In genomic region chr1:44267438-44267837, GRCh38 we compare ENCODE assay signal across 20 cellular contexts. TPM values are rescaled to one million over a fixed set of nuclear protein-coding genes. Genes with fewer than 3 reads are reported as not detected.
DNase-seq lines count a peak whose midpoint lies in the region; ATAC-seq and TF ChIP-seq lines count a peak whose summit lies in the region.
"Had no signal": no experiment of that assay in that cellular context is flagged by ENCODE, and none has a peak within 500 bp of the region (broad histone marks: within the 10 kb centered on the region; RNA-seq: fewer than 3 reads in every experiment).

No MANE protein-coding gene starts in this region.

- H3K9me3 ChIP-seq in mucosa of descending colon, result no peaks in the 10 kb centered on the region

- no peak overlapping the region for H3K27ac Mint-ChIP-seq in activated CD8-positive, alpha-beta memory T cell treated with anti-CD3 and anti-CD28 coated beads, Interleukin-2, amount 10 ng/mL, durations not matched to agents 7 days and 5 days
- H3K27ac Mint-ChIP-seq: activated naive CD8-positive, alpha-beta T cell treated with anti-CD3 and anti-CD28 coated beads for 36 hours; CD4-positive, alpha-beta memory T cell; HFFc6; nephron; progenitor cell of endocrine pancreas; T-cell had no signal

- no peaks in the 10 kb centered on the region for H3K36me3 ChIP-seq in mucosa of descending colon (ENCODE audit: low read depth)

- no peak overlapping the region for H3K4me3 ChIP-seq in mucosa of descending colon

- peak; percentile 83 for ATAC-seq in mucosa of descending colon
- ATAC-seq in GM18502 (IDR thresholded peaks at IDR 0.05; ENCODE audit: poor library complexity, unreplicated experiment), result no peak
- ATAC-seq in activated CD8-positive, alpha-beta memory T cell treated with anti-CD3 and anti-CD28 coated beads, Interleukin-2, amount 10 ng/mL, durations not matched to agents 7 days and 5 days, result no peak
- ATAC-seq: HepG2, T-cell had no signal

- peaks cover 2% of the 10 kb centered on the region for H3K4me1 Mint-ChIP-seq in activated CD8-positive, alpha-beta memory T cell treated with anti-CD3 and anti-CD28 coated beads, Interleukin-2, amount 10 ng/mL, durations not matched to agents 7 days and 5 days
- H3K4me1 Mint-ChIP-seq: nephron had no signal

- DNase-seq in DMS153 treated with DMSO at 0.1 percent for 48 hours (lab: John Stamatoyannopoulos, UW; ENCODE audit: unreplicated experiment), result peak; percentile 84
- DNase-seq in NCI-H1092 (lab: John Stamatoyannopoulos, UW), result peak; percentile 39
- DNase-seq in NCI-H748 treated with DMSO at 0.1 percent for 48 hours (lab: John Stamatoyannopoulos, UW), result peak; percentile 77
- peak; percentile 90 to 94 (median 91) for DNase-seq in mucosa of descending colon
- DNase-seq in activated CD8-positive, alpha-beta memory T cell treated with anti-CD3 and anti-CD28 coated beads, Interleukin-2, amount 10 ng/mL, durations not matched to agents 7 days and 5 days, result no peak
- DNase-seq in activated effector memory CD4-positive, alpha-beta T cell treated with Interleukin-2 at 50 U/mL for 16 hours, result no peak
- DNase-seq: activated naive CD8-positive, alpha-beta T cell treated with anti-CD3 and anti-CD28 coated beads for 36 hours; CD4-positive, alpha-beta memory T cell; DND-41; effector CD4-positive, alpha-beta T cell; foreskin melanocyte; HFFc6; mesenchymal stem cell; NCI-H1436 treated with DMSO at 0.1 percent for 48 hours; stimulated activated naive CD4-positive, alpha-beta T cell treated with Interleukin-2 at 50 U/mL for 16 hours; T-cell had no signal

- no peaks in the 10 kb centered on the region for H3K36me3 Mint-ChIP-seq in activated CD8-positive, alpha-beta memory T cell treated with anti-CD3 and anti-CD28 coated beads, Interleukin-2, amount 10 ng/mL, durations not matched to agents 7 days and 5 days

- no peaks in the 10 kb centered on the region for H3K27me3 Mint-ChIP-seq in activated CD8-positive, alpha-beta memory T cell treated with anti-CD3 and anti-CD28 coated beads, Interleukin-2, amount 10 ng/mL, durations not matched to agents 7 days and 5 days
- H3K27me3 Mint-ChIP-seq: activated naive CD8-positive, alpha-beta T cell treated with anti-CD3 and anti-CD28 coated beads for 36 hours; CD4-positive, alpha-beta memory T cell; progenitor cell of endocrine pancreas; T-cell had no signal

- intact Hi-C loops in mucosa of descending colon (cut with DNase I, micrococcal nuclease), result no loop called here

- H3K4me3 Mint-ChIP-seq in activated CD8-positive, alpha-beta memory T cell treated with anti-CD3 and anti-CD28 coated beads, Interleukin-2, amount 10 ng/mL, durations not matched to agents 7 days and 5 days, result no peak overlapping the region
- H3K4me3 Mint-ChIP-seq: activated naive CD8-positive, alpha-beta T cell treated with anti-CD3 and anti-CD28 coated beads for 36 hours; CD4-positive, alpha-beta memory T cell; HFFc6; nephron; T-cell had no signal

- H3K9me3 Mint-ChIP-seq in activated CD8-positive, alpha-beta memory T cell treated with anti-CD3 and anti-CD28 coated beads, Interleukin-2, amount 10 ng/mL, durations not matched to agents 7 days and 5 days (ENCODE audit: low read depth), result no peaks in the 10 kb centered on the region
- H3K9me3 Mint-ChIP-seq: activated naive CD8-positive, alpha-beta T cell treated with anti-CD3 and anti-CD28 coated beads for 36 hours; CD4-positive, alpha-beta memory T cell; HFFc6; nephron; T-cell had no signal

- no peak for TF ChIP-seq CTCF in mucosa of descending colon (IDR thresholded peaks at IDR 0.05)

- peaks cover 73% of the 10 kb centered on the region for H3K4me1 ChIP-seq in mucosa of descending colon (ENCODE audit: low read depth)

- CTCF ChIA-PET in activated CD8-positive, alpha-beta memory T cell treated with anti-CD3 and anti-CD28 coated beads, Interleukin-2, amount 10 ng/mL, durations not matched to agents 7 days and 5 days (lab: Charles Lee), result interaction anchor here (1.1 kb wide), 1 partner anchor 48 kb away, joined by 3 read pairs; no protein-coding TSS in a partner anchor

RNA-seq across cellular contexts. Expression of gene DMAP1, which starts 54.2 kb away (rescaled TPM):
- 10 to 100 TPM; 40.8 to 52.0 (median 44.0) TPM for total RNA-seq in mucosa of descending colon
- 10 to 100 TPM; 36.9 to 44.1 TPM for total RNA-seq in activated CD8-positive, alpha-beta memory T cell treated with anti-CD3 and anti-CD28 coated beads, Interleukin-2, amount 10 ng/mL, durations not matched to agents 7 days and 5 days

Comparison
In these comparisons a context has a peak if more than half of its experiments do, and no peak if none do; other contexts are left out.
1. DNase-seq: peak in DMS153 treated with DMSO at 0.1 percent for 48 hours (single experiment), NCI-H1092 (single experiment), NCI-H748 treated with DMSO at 0.1 percent for 48 hours (single experiment) and mucosa of descending colon (3 of 3); none in activated CD8-positive, alpha-beta memory T cell treated with anti-CD3 and anti-CD28 coated beads, Interleukin-2, amount 10 ng/mL, durations not matched to agents 7 days and 5 days (single experiment) and activated effector memory CD4-positive, alpha-beta T cell treated with Interleukin-2 at 50 U/mL for 16 hours (single experiment).